In genomic region chr20:63062188-63063140, GRCh38 we compare ENCODE assay signal across 30 cellular contexts. TPM values are rescaled to one million over a fixed set of nuclear protein-coding genes. Genes with fewer than 3 reads are reported as not detected.
DNase-seq lines count a peak whose midpoint lies in the region; ATAC-seq and TF ChIP-seq lines count a peak whose summit lies in the region.
"Had no signal": no experiment of that assay in that cellular context is flagged by ENCODE, and none has a peak within 500 bp of the region (broad histone marks: within the 10 kb centered on the region; RNA-seq: fewer than 3 reads in every experiment).

No MANE protein-coding gene starts in this region.

- H3K4me3 ChIP-seq in HEK293 (ENCODE audit: low read depth, low read length) (no peak overlapping the region), foreskin fibroblast (ENCODE audit: low read depth in 1 of 2, low read length in 2 of 2) (no peak overlapping the region)
- H3K4me3 ChIP-seq: A549, adrenal gland, body of pancreas, dorsolateral prefrontal cortex, SJSA1, testis had no signal

- H3K36me3 ChIP-seq in HEK293 (ENCODE audit: control insufficient read depth in 2 of 2, insufficient read depth in 1 of 2, low read length in 2 of 2) = no peaks in the 10 kb centered on the region
- H3K36me3 ChIP-seq: adrenal gland, SJSA1 had no signal

- intact Hi-C loops in sciatic nerve (cut with DNase I) = no loop called here

- peaks cover 6% of the 10 kb centered on the region for H3K4me1 Mint-ChIP-seq in glutamatergic neuron (ENCODE audit: low read depth, unreplicated experiment)
- H3K4me1 Mint-ChIP-seq: CD4-positive, CD25-positive, alpha-beta regulatory T cell; naive B cell had no signal

- POLR2A ChIA-PET in HEK293 (lab: Yijun Ruan, JAX) = no interaction called here

- peaks cover 10% of the 10 kb centered on the region for H3K27me3 Mint-ChIP-seq in glutamatergic neuron (ENCODE audit: unreplicated experiment)
- H3K27me3 Mint-ChIP-seq: CD4-positive, CD25-positive, alpha-beta regulatory T cell had no signal

- CTCF ChIA-PET in HEK293 (lab: Yijun Ruan, JAX) = interaction anchor here (0.7 to 0.9 kb wide), 2 partner anchors 8 to 16 kb away, joined by 3 read pairs; no protein-coding TSS in a partner anchor

- H3K9me3 Mint-ChIP-seq in activated naive CD4-positive, alpha-beta T cell treated with anti-CD3 and anti-CD28 coated beads, Interleukin-2, amount 50 U/mL, for 72 hours = peaks cover 0 to 6% of the 10 kb centered on the region in 2 donors
- peaks cover 16% of the 10 kb centered on the region for H3K9me3 Mint-ChIP-seq in glutamatergic neuron (ENCODE audit: unreplicated experiment)
- H3K9me3 Mint-ChIP-seq: CD4-positive, CD25-positive, alpha-beta regulatory T cell; naive B cell had no signal

- no peaks in the 10 kb centered on the region for H3K9me3 ChIP-seq in HEK293 (ENCODE audit: control insufficient read depth, insufficient read depth, low read depth, low read length)
- H3K9me3 ChIP-seq: adrenal gland, body of pancreas, SJSA1, testis had no signal

- peak; percentile 8 for DNase-seq in activated naive CD4-positive, alpha-beta T cell treated with anti-CD3 and anti-CD28 coated beads, Interleukin-2, amount 50 U/mL, for 16 hours
- DNase-seq in activated naive CD4-positive, alpha-beta T cell treated with anti-CD3 and anti-CD28 coated beads, Interleukin-2, amount 50 U/mL, for 72 hours (ENCODE audit: low spot score in 2 of 2) = no peak
- DNase-seq in glutamatergic neuron (peak; percentile 7), sciatic nerve (ENCODE audit: low spot score) (peak; percentile 19), occipital lobe (lab: John Stamatoyannopoulos, UW) (no peak), foreskin fibroblast (no peak), activated T-cell treated with anti-CD3 and anti-CD28 coated beads for 4 hours (no peak)
- DNase-seq: activated CD4-positive, alpha-beta T cell treated with anti-CD3 and anti-CD28 coated beads for 48 hours; activated gamma-delta T cell; activated T-cell treated with anti-CD3 and anti-CD28 coated beads, Interleukin-2, amount 50 U/mL, for 1 hour; CD4-positive, CD25-positive, alpha-beta regulatory T cell; cerebellar nuclear complex; DND-41; IMR-90; midbrain; naive B cell; NCI-H1694 treated with DMSO at 0.1 percent for 48 hours; NCI-H446 treated with DMSO at 0.1 percent for 48 hours; NCI-H774; nucleus accumbens; stimulated activated CD4-positive, alpha-beta T cell treated with anti-CD3 and anti-CD28 coated beads, Interleukin-2, amount 100 ng/mL, for 24 hours; stimulated activated naive CD8-positive, alpha-beta T cell treated with anti-CD3 and anti-CD28 coated beads, Interleukin-15, Interleukin-2, amounts not matched to agents 100 U/mL and 50 U/mL, for 24 hours; T-helper 9 cell; testis had no signal

- no peak overlapping the region for H3K27ac ChIP-seq in HEK293 (ENCODE audit: extremely low read depth, low read depth, low read length)
- H3K27ac ChIP-seq: A549, adrenal gland, body of pancreas, dorsolateral prefrontal cortex, SJSA1, testis had no signal

- no peak overlapping the region for H3K27ac Mint-ChIP-seq in activated naive CD4-positive, alpha-beta T cell treated with anti-CD3 and anti-CD28 coated beads, Interleukin-2, amount 50 U/mL, for 72 hours
- no peak overlapping the region for H3K27ac Mint-ChIP-seq in glutamatergic neuron (ENCODE audit: unreplicated experiment)
- H3K27ac Mint-ChIP-seq: CD4-positive, CD25-positive, alpha-beta regulatory T cell had no signal

- ATAC-seq in activated naive CD4-positive, alpha-beta T cell treated with anti-CD3 and anti-CD28 coated beads, Interleukin-2, amount 50 U/mL, for 72 hours = no peak
- ATAC-seq in sciatic nerve = no peak
- ATAC-seq: A549; body of pancreas; stimulated activated naive CD8-positive, alpha-beta T cell treated with anti-CD3 and anti-CD28 coated beads, Interleukin-15, Interleukin-2, amounts not matched to agents 100 U/mL and 50 U/mL, for 24 hours had no signal

- TF ChIP-seq CTCF in HEK293 (tag by site-specific recombination; IDR thresholded peaks at IDR 0.05) = no peak
- no peak for TF ChIP-seq CTCF in glutamatergic neuron (IDR thresholded peaks at IDR 0.05; ENCODE audit: partially characterized antibody, unreplicated experiment)
- no peak for TF ChIP-seq CTCF in foreskin fibroblast (IDR thresholded peaks at IDR 0.05; ENCODE audit: low read depth, low read length)

- no peaks in the 10 kb centered on the region for H3K36me3 Mint-ChIP-seq in activated naive CD4-positive, alpha-beta T cell treated with anti-CD3 and anti-CD28 coated beads, Interleukin-2, amount 50 U/mL, for 72 hours
- H3K36me3 Mint-ChIP-seq in glutamatergic neuron (ENCODE audit: unreplicated experiment) = peaks cover 8% of the 10 kb centered on the region
- H3K36me3 Mint-ChIP-seq: CD4-positive, CD25-positive, alpha-beta regulatory T cell; naive B cell had no signal

- H3K4me3 Mint-ChIP-seq in glutamatergic neuron (ENCODE audit: unreplicated experiment) = no peak overlapping the region
- H3K4me3 Mint-ChIP-seq: CD4-positive, CD25-positive, alpha-beta regulatory T cell had no signal

- no peaks in the 10 kb centered on the region for H3K4me1 ChIP-seq in HEK293 (ENCODE audit: control insufficient read depth, insufficient read depth, low read length)
- H3K4me1 ChIP-seq: A549, adrenal gland, body of pancreas, SJSA1, testis had no signal

TF ChIP-seq in HEK293, 187 proteins besides CTCF, POLR2A, EP300 and RAD21:
- peak; percentile 34 for TF ChIP-seq ZNF146 (tag by site-specific recombination; IDR thresholded peaks at IDR 0.05)
- no peak for TF ChIP-seq PRDM10 (tag by site-specific recombination; IDR thresholded peaks at IDR 0.05)
TF ChIP-seq in HEK293: peak in this region for 1.

RNA-seq across cellular contexts. Expression of gene BHLHE23, which starts 55.7 kb away (rescaled TPM):
- total RNA-seq in activated naive CD4-positive, alpha-beta T cell treated with anti-CD3 and anti-CD28 coated beads, Interleukin-2, amount 50 U/mL, for 72 hours = not detected
- 23.9 TPM for total RNA-seq in glutamatergic neuron (ENCODE audit: unreplicated experiment)
- not detected for total RNA-seq in sciatic nerve
- total RNA-seq in occipital lobe = not detected
- total RNA-seq: adrenal gland; body of pancreas; CD4-positive, CD25-positive, alpha-beta regulatory T cell; dorsolateral prefrontal cortex; IMR-90; SJSA1 had no signal

Comparison
In these comparisons a context has a peak if more than half of its experiments do, and no peak if none do; other contexts are left out.
1. DNase-seq: peak in activated naive CD4-positive, alpha-beta T cell treated with anti-CD3 and anti-CD28 coated beads, Interleukin-2, amount 50 U/mL, for 16 hours (single experiment), glutamatergic neuron (single experiment) and sciatic nerve (single experiment); none in activated naive CD4-positive, alpha-beta T cell treated with anti-CD3 and anti-CD28 coated beads, Interleukin-2, amount 50 U/mL, for 72 hours (0 of 2), occipital lobe (single experiment), foreskin fibroblast (0 of 2) and activated T-cell treated with anti-CD3 and anti-CD28 coated beads for 4 hours (single experiment).
2. RNA of gene BHLHE23, which starts 55.7 kb away (total RNA-seq): 23.9 TPM in glutamatergic neuron (single experiment); not detected in occipital lobe (single experiment), not detected in activated naive CD4-positive, alpha-beta T cell treated with anti-CD3 and anti-CD28 coated beads, Interleukin-2, amount 50 U/mL, for 72 hours and not detected in sciatic nerve (single experiment); every median in the first group is over 10 times any median in the second.